12 cellular contexts compared by ENCODE assay signal in genomic region chr15:77871838-77872371, GRCh38.
DNase-seq lines count a peak whose midpoint lies in the region; ATAC-seq and TF ChIP-seq lines count a peak whose summit lies in the region.
"Had no signal": no experiment of that assay in that cellular context is flagged by ENCODE, and none has a peak within 500 bp of the region (broad histone marks: within the 10 kb centered on the region; RNA-seq: fewer than 3 reads in every experiment).

No MANE protein-coding gene starts in this region.

- CTCF ChIA-PET in HEK293T (lab: Yijun Ruan, JAX): interaction anchor here (0.9 kb wide), 1 partner anchor 9 kb away, joined by 4 read pairs; no protein-coding TSS in a partner anchor

- peaks cover 20% of the 10 kb centered on the region for H3K27me3 ChIP-seq in gastroesophageal sphincter

- H3K4me1 Mint-ChIP-seq in brain (peaks cover 50% of the 10 kb centered on the region), nephron (peaks cover 10% of the 10 kb centered on the region)
- H3K4me1 Mint-ChIP-seq in T-helper 2 cell treated with Interferon-gamma antibody and Interleukin-4, amounts not matched to agents 5 μg/mL and 100 μg/mL, for 36 hours (ENCODE audit: low read depth): no peaks in the 10 kb centered on the region
- H3K4me1 Mint-ChIP-seq: activated naive CD8-positive, alpha-beta T cell treated with anti-CD3 and anti-CD28 coated beads for 36 hours; CD8-positive, alpha-beta memory T cell; immature natural killer cell had no signal

- H3K27me3 Mint-ChIP-seq in brain: no peaks in the 10 kb centered on the region
- peaks cover 27% of the 10 kb centered on the region for H3K27me3 Mint-ChIP-seq in nephron (ENCODE audit: low read depth)
- peaks cover 2% of the 10 kb centered on the region for H3K27me3 Mint-ChIP-seq in T-helper 2 cell treated with Interferon-gamma antibody and Interleukin-4, amounts not matched to agents 5 μg/mL and 100 μg/mL, for 36 hours (ENCODE audit: low read depth)
- H3K27me3 Mint-ChIP-seq: activated naive CD8-positive, alpha-beta T cell treated with anti-CD3 and anti-CD28 coated beads for 36 hours; CD8-positive, alpha-beta memory T cell had no signal

- H3K27ac ChIP-seq in gastroesophageal sphincter: no peak overlapping the region

- peak overlapping the region in 3 of 5 experiments; percentile 75 to 92 (median 89) for H3K27ac Mint-ChIP-seq in brain
- H3K27ac Mint-ChIP-seq in nephron: peak overlapping the region in 2 of 3 experiments; percentile 16 to 57
- no peak overlapping the region for H3K27ac Mint-ChIP-seq in T-helper 2 cell treated with Interferon-gamma antibody and Interleukin-4, amounts not matched to agents 5 μg/mL and 100 μg/mL, for 36 hours
- H3K27ac Mint-ChIP-seq: activated naive CD8-positive, alpha-beta T cell treated with anti-CD3 and anti-CD28 coated beads for 36 hours; CD8-positive, alpha-beta memory T cell; dendritic cell treated with granulocyte-macrophage colony-stimulating factor and Interleukin-4, amounts not matched to agents 40 ng/mL and 50 ng/mL, for 4 days; immature natural killer cell had no signal

- H3K9me3 Mint-ChIP-seq in brain (no peaks in the 10 kb centered on the region), nephron (no peaks in the 10 kb centered on the region)
- H3K9me3 Mint-ChIP-seq in T-helper 2 cell treated with Interferon-gamma antibody and Interleukin-4, amounts not matched to agents 5 μg/mL and 100 μg/mL, for 36 hours: no peaks in the 10 kb centered on the region
- H3K9me3 Mint-ChIP-seq: activated naive CD8-positive, alpha-beta T cell treated with anti-CD3 and anti-CD28 coated beads for 36 hours; CD8-positive, alpha-beta memory T cell; dendritic cell treated with granulocyte-macrophage colony-stimulating factor and Interleukin-4, amounts not matched to agents 40 ng/mL and 50 ng/mL, for 4 days; immature natural killer cell had no signal

- DNase-seq in GM10266 (ENCODE audit: extremely low spot score) (no peak), HEK293T (ENCODE audit: extremely low spot score) (peak; percentile 44), H4 (ENCODE audit: low spot score) (no peak)
- DNase-seq in T-helper 2 cell treated with Interferon-gamma antibody and Interleukin-4, amounts not matched to agents 5 μg/mL and 100 μg/mL, for 36 hours (ENCODE audit: low spot score): no peak
- DNase-seq: activated naive CD8-positive, alpha-beta T cell treated with anti-CD3 and anti-CD28 coated beads for 36 hours; CD8-positive, alpha-beta memory T cell; immature natural killer cell had no signal

- POLR2A ChIA-PET in HEK293T (lab: Yijun Ruan, JAX): no interaction called here

- H3K9me3 ChIP-seq in gastroesophageal sphincter: no peaks in the 10 kb centered on the region

- no peaks in the 10 kb centered on the region for H3K36me3 Mint-ChIP-seq in brain
- H3K36me3 Mint-ChIP-seq in nephron (ENCODE audit: low read depth): no peaks in the 10 kb centered on the region
- no peaks in the 10 kb centered on the region for H3K36me3 Mint-ChIP-seq in T-helper 2 cell treated with Interferon-gamma antibody and Interleukin-4, amounts not matched to agents 5 μg/mL and 100 μg/mL, for 36 hours (ENCODE audit: low read depth)
- H3K36me3 Mint-ChIP-seq: activated naive CD8-positive, alpha-beta T cell treated with anti-CD3 and anti-CD28 coated beads for 36 hours; CD8-positive, alpha-beta memory T cell; immature natural killer cell had no signal

- no peaks in the 10 kb centered on the region for H3K4me1 ChIP-seq in gastroesophageal sphincter

- H3K4me3 Mint-ChIP-seq in brain: no peak overlapping the region
- H3K4me3 Mint-ChIP-seq in nephron: no peak overlapping the region
- H3K4me3 Mint-ChIP-seq in T-helper 2 cell treated with Interferon-gamma antibody and Interleukin-4, amounts not matched to agents 5 μg/mL and 100 μg/mL, for 36 hours: no peak overlapping the region
- H3K4me3 Mint-ChIP-seq: activated naive CD8-positive, alpha-beta T cell treated with anti-CD3 and anti-CD28 coated beads for 36 hours; CD8-positive, alpha-beta memory T cell; dendritic cell treated with granulocyte-macrophage colony-stimulating factor and Interleukin-4, amounts not matched to agents 40 ng/mL and 50 ng/mL, for 4 days; immature natural killer cell had no signal

- no peak overlapping the region for H3K4me3 ChIP-seq in gastroesophageal sphincter

- TF ChIP-seq CTCF in GM10266 (IDR thresholded peaks at IDR 0.05; ENCODE audit: control insufficient read depth, insufficient read depth, low read depth, missing control alignments) (peak; percentile 16), brain (conservative IDR thresholded peaks at IDR 0.05) (no peak), nephron (IDR thresholded peaks at IDR 0.05; ENCODE audit: unreplicated experiment in 3 of 3) (no peak), gastroesophageal sphincter (IDR thresholded peaks at IDR 0.05) (no peak)

- 78% methylated on average over 4 of the region's 11 CpGs; no CpG with 5 or more reads in 1 of the 2 donors for WGBS in gastroesophageal sphincter (ENCODE audit: low coverage in 1 of 2), 2 donors

- no peak for TF ChIP-seq EP300 in gastroesophageal sphincter (IDR thresholded peaks at IDR 0.05)

- no peak for TF ChIP-seq POLR2A in gastroesophageal sphincter (IDR thresholded peaks at IDR 0.05)

- no peaks in the 10 kb centered on the region for H3K36me3 ChIP-seq in gastroesophageal sphincter

- ATAC-seq in GM21515 (IDR thresholded peaks at IDR 0.05; ENCODE audit: unreplicated experiment) (no peak), gastroesophageal sphincter (no peak)

TF ChIP-seq in HEK293T, 16 proteins besides CTCF, POLR2A, EP300 and RAD21:
- no peak for TF ChIP-seq L3MBTL2 (conservative IDR thresholded peaks at IDR 0.05)
- TF ChIP-seq ZNF384 (IDR thresholded peaks at IDR 0.05): no peak
- TF ChIP-seq NFRKB (IDR thresholded peaks at IDR 0.05): no peak
- TF ChIP-seq TARDBP (IDR thresholded peaks at IDR 0.05): no peak
- no peak for TF ChIP-seq PKNOX1 (IDR thresholded peaks at IDR 0.05)
- no peak for TF ChIP-seq FOXA1 (IDR thresholded peaks at IDR 0.05)
- TF ChIP-seq SP1 (IDR thresholded peaks at IDR 0.05): no peak
- no peak for TF ChIP-seq LEF1 (IDR thresholded peaks at IDR 0.05; ENCODE audit: borderline replicate concordance)
- no peak for TF ChIP-seq SUZ12 (IDR thresholded peaks at IDR 0.05)
- no peak for TF ChIP-seq CTBP1 (IDR thresholded peaks at IDR 0.05; ENCODE audit: borderline replicate concordance)
- no peak for TF ChIP-seq ELF4 (IDR thresholded peaks at IDR 0.05)
- TF ChIP-seq ARNT (IDR thresholded peaks at IDR 0.05): no peak
- no peak for TF ChIP-seq FOXM1 (IDR thresholded peaks at IDR 0.05; ENCODE audit: borderline replicate concordance)
- TF ChIP-seq BHLHE40 (IDR thresholded peaks at IDR 0.05; ENCODE audit: borderline replicate concordance): no peak
- no peak for TF ChIP-seq HDGF (IDR thresholded peaks at IDR 0.05; ENCODE audit: borderline replicate concordance)
- no peak for TF ChIP-seq FOXK2 (IDR thresholded peaks at IDR 0.05)
